ENCODE assay signal across 28 cellular contexts in the genomic region with DNA sequence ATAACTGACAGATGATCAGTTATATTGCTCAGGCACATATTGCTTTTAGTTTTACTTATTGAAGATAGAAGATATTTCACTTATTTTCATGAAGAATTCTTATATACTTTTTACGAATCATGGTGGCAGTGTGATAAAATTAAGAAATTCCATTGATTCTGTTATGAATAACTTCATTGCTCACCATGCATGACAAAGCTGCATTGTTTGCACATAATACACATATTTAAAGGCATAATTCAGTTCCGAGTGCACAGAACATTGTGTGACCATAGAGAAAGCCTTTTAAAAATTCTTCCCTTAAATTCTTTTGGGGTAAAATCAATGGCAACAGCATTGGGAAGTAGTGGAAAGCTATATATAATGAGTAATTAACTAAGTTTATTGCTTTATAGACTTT.
"Had no signal": no experiment of that assay in that cellular context is flagged by ENCODE, and none has a peak within 500 bp of the region (broad histone marks: within the 10 kb centered on the region; RNA-seq: fewer than 3 reads in every experiment).

No MANE protein-coding gene starts in this region.

- H3K9me3 Mint-ChIP-seq: activated T-cell treated with anti-CD3 and anti-CD28 coated beads, Interleukin-2, amount 50 U/mL, for 24 hours had no signal

- H3K4me3 Mint-ChIP-seq: activated CD4-positive, alpha-beta memory T cell treated with anti-CD3 and anti-CD28 coated beads, Interleukin-2, amount 10 ng/mL, durations not matched to agents 7 days and 5 days; activated CD4-positive, alpha-beta T cell treated with anti-CD3 and anti-CD28 coated beads, Interleukin-2, amount 10 ng/mL, durations not matched to agents 7 days and 5 days; activated naive CD4-positive, alpha-beta T cell treated with anti-CD3 and anti-CD28 coated beads, Interleukin-2, amount 10 ng/mL, durations not matched to agents 7 days and 5 days; activated naive CD8-positive, alpha-beta T cell treated with anti-CD3 and anti-CD28 coated beads, Interleukin-2, amount 10 ng/mL, durations not matched to agents 7 days and 5 days; activated T-cell treated with anti-CD3 and anti-CD28 coated beads, Interleukin-2, amount 50 U/mL, for 24 hours; mesothelial cell of epicardium; naive B cell; nephron progenitor cell; stimulated activated naive B cell treated with anti-CD40 and anti-IgM and Interleukin-4, amounts not matched to agents 10 μg/mL and 1 μg/mL and 100 μg/mL, for 72 hours; T-helper 17 cell had no signal

- H3K36me3 Mint-ChIP-seq: activated naive CD4-positive, alpha-beta T cell treated with anti-CD3 and anti-CD28 coated beads, Interleukin-2, amount 10 ng/mL, durations not matched to agents 7 days and 5 days; activated naive CD8-positive, alpha-beta T cell treated with anti-CD3 and anti-CD28 coated beads, Interleukin-2, amount 10 ng/mL, durations not matched to agents 7 days and 5 days; naive B cell; stimulated activated naive B cell treated with anti-CD40 and anti-IgM and Interleukin-4, amounts not matched to agents 10 μg/mL and 1 μg/mL and 100 μg/mL, for 72 hours had no signal

- H3K27ac ChIP-seq: colonic mucosa, gastrocnemius medialis, neutrophil, pancreas, prostate gland, suprapubic skin, tibial artery, upper lobe of right lung had no signal

- H3K4me1 Mint-ChIP-seq: activated CD4-positive, alpha-beta memory T cell treated with anti-CD3 and anti-CD28 coated beads, Interleukin-2, amount 10 ng/mL, durations not matched to agents 7 days and 5 days; activated CD4-positive, alpha-beta T cell treated with anti-CD3 and anti-CD28 coated beads, Interleukin-2, amount 10 ng/mL, durations not matched to agents 7 days and 5 days; activated naive CD4-positive, alpha-beta T cell treated with anti-CD3 and anti-CD28 coated beads, Interleukin-2, amount 10 ng/mL, durations not matched to agents 7 days and 5 days; activated naive CD8-positive, alpha-beta T cell treated with anti-CD3 and anti-CD28 coated beads, Interleukin-2, amount 10 ng/mL, durations not matched to agents 7 days and 5 days; naive B cell; nephron progenitor cell; stimulated activated naive B cell treated with anti-CD40 and anti-IgM and Interleukin-4, amounts not matched to agents 10 μg/mL and 1 μg/mL and 100 μg/mL, for 72 hours; T-helper 17 cell had no signal

- H3K27me3 ChIP-seq: colonic mucosa, gastrocnemius medialis, neutrophil, pancreas, suprapubic skin, tibial artery, upper lobe of right lung had no signal

- H3K9me3 ChIP-seq: colonic mucosa, gastrocnemius medialis, neutrophil, pancreas, prostate gland, suprapubic skin, tibial artery, upper lobe of right lung had no signal

- H3K27me3 Mint-ChIP-seq: activated CD4-positive, alpha-beta memory T cell treated with anti-CD3 and anti-CD28 coated beads, Interleukin-2, amount 10 ng/mL, durations not matched to agents 7 days and 5 days; activated CD4-positive, alpha-beta T cell treated with anti-CD3 and anti-CD28 coated beads, Interleukin-2, amount 10 ng/mL, durations not matched to agents 7 days and 5 days; activated naive CD4-positive, alpha-beta T cell treated with anti-CD3 and anti-CD28 coated beads, Interleukin-2, amount 10 ng/mL, durations not matched to agents 7 days and 5 days; activated naive CD8-positive, alpha-beta T cell treated with anti-CD3 and anti-CD28 coated beads, Interleukin-2, amount 10 ng/mL, durations not matched to agents 7 days and 5 days; activated T-cell treated with anti-CD3 and anti-CD28 coated beads, Interleukin-2, amount 50 U/mL, for 24 hours; naive B cell; stimulated activated naive B cell treated with anti-CD40 and anti-IgM and Interleukin-4, amounts not matched to agents 10 μg/mL and 1 μg/mL and 100 μg/mL, for 72 hours; T-helper 17 cell had no signal

- H3K4me3 ChIP-seq: colonic mucosa, gastrocnemius medialis, pancreas, prostate gland, suprapubic skin, tibial artery, upper lobe of right lung had no signal

- H3K27ac Mint-ChIP-seq: activated CD4-positive, alpha-beta memory T cell treated with anti-CD3 and anti-CD28 coated beads, Interleukin-2, amount 10 ng/mL, durations not matched to agents 7 days and 5 days; activated CD4-positive, alpha-beta T cell treated with anti-CD3 and anti-CD28 coated beads, Interleukin-2, amount 10 ng/mL, durations not matched to agents 7 days and 5 days; activated naive CD4-positive, alpha-beta T cell treated with anti-CD3 and anti-CD28 coated beads, Interleukin-2, amount 10 ng/mL, durations not matched to agents 7 days and 5 days; activated naive CD8-positive, alpha-beta T cell treated with anti-CD3 and anti-CD28 coated beads, Interleukin-2, amount 10 ng/mL, durations not matched to agents 7 days and 5 days; activated T-cell treated with anti-CD3 and anti-CD28 coated beads, Interleukin-2, amount 50 U/mL, for 24 hours; mesothelial cell of epicardium; naive B cell; nephron progenitor cell; stimulated activated naive B cell treated with anti-CD40 and anti-IgM and Interleukin-4, amounts not matched to agents 10 μg/mL and 1 μg/mL and 100 μg/mL, for 72 hours; T-helper 17 cell had no signal

- H3K4me1 ChIP-seq: colonic mucosa, gastrocnemius medialis, pancreas, prostate gland, suprapubic skin, tibial artery, upper lobe of right lung had no signal

- FAIRE-seq: kidney, pancreas had no signal

- DNase-seq: activated CD4-positive, alpha-beta memory T cell treated with anti-CD3 and anti-CD28 coated beads, Interleukin-2, amount 10 ng/mL, durations not matched to agents 7 days and 5 days; activated CD4-positive, alpha-beta T cell treated with anti-CD3 and anti-CD28 coated beads, Interleukin-2, amount 10 ng/mL, durations not matched to agents 7 days and 5 days; activated CD4-positive, CD25-positive, alpha-beta regulatory T cell treated with anti-CD3 and anti-CD28 coated beads, Interleukin-2, amount 50 U/mL, for 72 hours; activated CD8-positive, alpha-beta memory T cell treated with anti-CD3 and anti-CD28 coated beads, Interleukin-2, amount 50 U/mL, for 48 hours; activated gamma-delta T cell; activated naive CD4-positive, alpha-beta T cell treated with anti-CD3 and anti-CD28 coated beads, Interleukin-2, amount 10 ng/mL, durations not matched to agents 7 days and 5 days; activated naive CD8-positive, alpha-beta T cell treated with anti-CD3 and anti-CD28 coated beads, Interleukin-2, amount 10 ng/mL, durations not matched to agents 7 days and 5 days; activated T-cell treated with anti-CD3 and anti-CD28 coated beads, Interleukin-2, amount 50 U/mL, for 24 hours; colonic mucosa; effector memory CD4-positive, alpha-beta T cell; gastrocnemius medialis; glutamatergic neuron; kidney; left colon; naive B cell; nephron progenitor cell; pancreas; retina; small intestine; stimulated activated naive B cell treated with anti-CD40 and anti-IgM and Interleukin-4, amounts not matched to agents 10 μg/mL and 1 μg/mL and 100 μg/mL, for 72 hours; T-helper 17 cell; tibial artery; upper lobe of right lung had no signal

- ATAC-seq: gastrocnemius medialis; pancreas; sciatic nerve; stimulated activated naive B cell treated with anti-CD40 and anti-IgM and Interleukin-4, amounts not matched to agents 10 μg/mL and 1 μg/mL and 100 μg/mL, for 72 hours; T-helper 17 cell; upper lobe of right lung had no signal

- H3K36me3 ChIP-seq: colonic mucosa, gastrocnemius medialis, neutrophil, pancreas, prostate gland, suprapubic skin, tibial artery, upper lobe of right lung had no signal
